ENCODE assay signal across 21 cellular contexts in the genomic region with DNA sequence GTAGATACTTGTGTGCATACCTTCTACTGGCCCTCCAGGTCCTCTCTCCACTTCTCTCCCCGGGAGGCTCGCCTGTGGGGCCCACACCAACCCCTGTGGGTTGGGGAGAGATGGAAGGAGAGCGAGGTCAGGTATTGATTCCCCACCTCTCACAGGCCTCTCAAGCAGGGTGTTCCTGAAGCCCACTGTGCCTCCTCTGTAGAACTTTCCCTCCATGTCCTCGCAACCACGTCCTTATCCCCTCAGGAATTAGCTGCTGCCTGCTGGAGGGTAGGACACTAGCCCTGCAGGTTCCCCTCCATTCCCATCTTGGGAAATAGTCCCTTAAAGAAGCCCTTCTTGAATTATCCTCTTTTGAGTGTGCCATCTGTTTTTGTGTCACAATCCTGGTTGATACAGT. TPM values are rescaled to one million over a fixed set of nuclear protein-coding genes. Genes with fewer than 3 reads are reported as not detected.
DNase-seq lines count a peak whose midpoint lies in the region; ATAC-seq and TF ChIP-seq lines count a peak whose summit lies in the region.
"Had no signal": no experiment of that assay in that cellular context is flagged by ENCODE, and none has a peak within 500 bp of the region (broad histone marks: within the 10 kb centered on the region; RNA-seq: fewer than 3 reads in every experiment).

No MANE protein-coding gene starts in this region.

- H3K27ac Mint-ChIP-seq in activated T-helper 17 cell treated with anti-CD3 and anti-CD28 coated beads, Interleukin-2, amount 50 U/mL, for 72 hours, result peak overlapping the region; percentile 51
- H3K27ac Mint-ChIP-seq: CD4-positive, alpha-beta T cell had no signal

- H3K27me3 ChIP-seq in gastrocnemius medialis, result no peaks in the 10 kb centered on the region
- no peaks in the 10 kb centered on the region for H3K27me3 ChIP-seq in vagina
- H3K27me3 ChIP-seq in brain microvascular endothelial cell (replicated peaks), result no peaks in the 10 kb centered on the region
- H3K27me3 ChIP-seq: SJSA1 had no signal

- TF ChIP-seq POLR2A in gastrocnemius medialis (IDR thresholded peaks at IDR 0.05) (no peak), vagina (IDR thresholded peaks at IDR 0.05) (no peak)

- DNase-seq in left lobe of liver (ENCODE audit: low spot score), result peak; percentile 4
- no peak for DNase-seq in gastrocnemius medialis
- no peak for DNase-seq in vagina (ENCODE audit: extremely low spot score in 2 of 2)
- DNase-seq in brain microvascular endothelial cell, result no peak
- DNase-seq in T-helper 9 cell, result no peak
- no peak for DNase-seq in NCI-H1048 (lab: John Stamatoyannopoulos, UW)
- DNase-seq: Calu3; CD4-positive, alpha-beta T cell; GOT3; HCEC 1CT; NCI-H1417; NCI-H1694 treated with DMSO at 0.1 percent for 48 hours; NCI-H2081 treated with DMSO at 0.1 percent for 48 hours; NCI-H2171 treated with DMSO at 0.1 percent for 48 hours; NCI-H446; NCI-H526; OCI-M1 had no signal

- H3K9me3 ChIP-seq in gastrocnemius medialis (no peaks in the 10 kb centered on the region), vagina (no peaks in the 10 kb centered on the region)
- H3K9me3 ChIP-seq: SJSA1 had no signal

- H3K36me3 Mint-ChIP-seq in activated T-helper 17 cell treated with anti-CD3 and anti-CD28 coated beads, Interleukin-2, amount 50 U/mL, for 72 hours (ENCODE audit: low read depth), result no peaks in the 10 kb centered on the region

- H3K36me3 ChIP-seq in gastrocnemius medialis, result no peaks in the 10 kb centered on the region
- H3K36me3 ChIP-seq in vagina, result no peaks in the 10 kb centered on the region
- H3K36me3 ChIP-seq in brain microvascular endothelial cell (replicated peaks), result no peaks in the 10 kb centered on the region
- H3K36me3 ChIP-seq: SJSA1 had no signal

- no peaks in the 10 kb centered on the region for H3K27me3 Mint-ChIP-seq in activated T-helper 17 cell treated with anti-CD3 and anti-CD28 coated beads, Interleukin-2, amount 50 U/mL, for 72 hours

- no peak for TF ChIP-seq CTCF in gastrocnemius medialis (IDR thresholded peaks at IDR 0.05 in 4 of 5, conservative IDR thresholded peaks at IDR 0.05 in 1 of 5)
- TF ChIP-seq CTCF in vagina (IDR thresholded peaks at IDR 0.05), result no peak
- TF ChIP-seq CTCF in brain microvascular endothelial cell (IDR thresholded peaks at IDR 0.05; ENCODE audit: low read depth, low read length, missing control alignments), result no peak

- intact Hi-C loops in gastrocnemius medialis (cut with DNase I; ENCODE audit: low total_unique reads) (no loop called here), vagina (cut with DNase I) (no loop called here)

- in situ Hi-C loops in gastrocnemius medialis (cut with MboI; ENCODE audit: low sequenced_read_pairs in 4 of 4) (no loop called here), brain microvascular endothelial cell (cut with HindIII; ENCODE audit: low pct_ligation_motif_present, low sequenced_read_pairs) (no loop called here)

- H3K4me1 Mint-ChIP-seq in activated T-helper 17 cell treated with anti-CD3 and anti-CD28 coated beads, Interleukin-2, amount 50 U/mL, for 72 hours, result no peaks in the 10 kb centered on the region
- H3K4me1 Mint-ChIP-seq: IgD-negative memory B cell had no signal

- H3K27ac ChIP-seq in gastrocnemius medialis, result peak overlapping the region; percentile 32 to 60 (median 42)
- peak overlapping the region; percentile 58 for H3K27ac ChIP-seq in vagina
- no peak overlapping the region for H3K27ac ChIP-seq in brain microvascular endothelial cell
- H3K27ac ChIP-seq: SJSA1 had no signal

- peaks cover 18 to 24% of the 10 kb centered on the region in 2 donors for H3K4me1 ChIP-seq in gastrocnemius medialis
- peaks cover 32% of the 10 kb centered on the region for H3K4me1 ChIP-seq in vagina

- no peak overlapping the region for H3K4me3 Mint-ChIP-seq in activated T-helper 17 cell treated with anti-CD3 and anti-CD28 coated beads, Interleukin-2, amount 50 U/mL, for 72 hours
- H3K4me3 Mint-ChIP-seq: CD4-positive, alpha-beta T cell; IgD-negative memory B cell had no signal

- H3K4me3 ChIP-seq in gastrocnemius medialis (no peak overlapping the region), vagina (no peak overlapping the region), brain microvascular endothelial cell (ENCODE audit: low read depth, low read length) (no peak overlapping the region)
- H3K4me3 ChIP-seq: SJSA1 had no signal

- ATAC-seq in activated T-helper 17 cell treated with anti-CD3 and anti-CD28 coated beads, Interleukin-2, amount 50 U/mL, for 72 hours (replicated peaks), result no peak
- ATAC-seq in left lobe of liver (no peak), gastrocnemius medialis (no peak)
- ATAC-seq: Right ventricle myocardium inferior had no signal

- H3K9me3 Mint-ChIP-seq in activated T-helper 17 cell treated with anti-CD3 and anti-CD28 coated beads, Interleukin-2, amount 50 U/mL, for 72 hours, result no peaks in the 10 kb centered on the region
- H3K9me3 Mint-ChIP-seq: CD4-positive, alpha-beta T cell; IgD-negative memory B cell had no signal

RNA-seq across cellular contexts. Expression of gene KLF11, which starts 38.9 kb away (rescaled TPM):
- 1 to 10 TPM; 5.6 to 7.9 TPM for total RNA-seq in activated T-helper 17 cell treated with anti-CD3 and anti-CD28 coated beads, Interleukin-2, amount 50 U/mL, for 72 hours
- total RNA-seq in left lobe of liver (12.2 TPM), gastrocnemius medialis (10 to 100 TPM in 3 of 4 donors, 1 to 10 TPM in 1; 7.6 to 18.3 (median 12.9) TPM), vagina (30.4 TPM)

RNA-seq across cellular contexts. Expression of gene GRHL1, which starts 52.9 kb away (rescaled TPM):
- total RNA-seq in activated T-helper 17 cell treated with anti-CD3 and anti-CD28 coated beads, Interleukin-2, amount 50 U/mL, for 72 hours, result under 1 TPM; 0.82 to 0.85 TPM
- total RNA-seq in left lobe of liver, result 4.7 TPM
- total RNA-seq in gastrocnemius medialis, result 1 to 10 TPM in 1 of 4 donors, under 1 TPM in 3; 0.29 to 1.0 (median 0.75) TPM
- total RNA-seq in vagina, result 126 TPM

Comparison
In these comparisons a context has a peak if more than half of its experiments do, and no peak if none do; other contexts are left out.
1. RNA of gene GRHL1, which starts 52.9 kb away (total RNA-seq): 126 TPM in vagina (single experiment); 4.7 TPM in left lobe of liver (single experiment), 0.29 to 1.0 TPM in gastrocnemius medialis and 0.82 to 0.85 TPM in activated T-helper 17 cell treated with anti-CD3 and anti-CD28 coated beads, Interleukin-2, amount 50 U/mL, for 72 hours; every median in the first group is over 10 times any median in the second.